ENCODE assay signal across 18 cellular contexts in the genomic region with DNA sequence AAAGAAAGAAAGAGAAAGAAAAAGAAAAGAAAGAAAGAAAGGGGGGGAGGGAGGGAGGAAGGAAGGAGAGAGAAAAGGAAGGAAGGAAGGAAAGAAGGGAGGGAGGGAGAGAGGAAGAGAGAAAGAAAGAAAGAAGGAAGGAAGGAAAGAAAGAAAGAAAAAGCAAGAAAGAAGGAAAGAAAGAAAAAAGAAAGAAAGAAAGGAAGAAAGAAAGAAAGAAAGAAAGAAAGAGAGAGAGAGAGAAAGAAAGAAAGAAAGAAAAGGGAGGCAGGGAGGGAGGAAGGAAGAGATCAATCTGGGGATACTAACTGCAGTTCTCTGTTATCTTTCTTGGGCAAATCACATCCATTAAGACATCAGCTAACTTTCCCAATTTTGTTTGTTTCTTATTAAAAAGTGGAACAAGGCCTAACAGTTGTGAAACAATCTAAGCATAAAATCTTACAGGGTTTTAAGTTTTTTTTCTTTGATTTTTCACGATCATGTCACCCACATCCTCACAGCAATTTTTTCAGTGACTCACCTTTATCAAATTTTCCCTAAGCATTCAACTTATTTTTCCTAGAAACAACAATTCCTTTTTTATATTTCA. TPM values are rescaled to one million over a fixed set of nuclear protein-coding genes. Genes with fewer than 3 reads are reported as not detected.
DNase-seq lines count a peak whose midpoint lies in the region.
"Had no signal": no experiment of that assay in that cellular context is flagged by ENCODE, and none has a peak within 500 bp of the region (broad histone marks: within the 10 kb centered on the region; RNA-seq: fewer than 3 reads in every experiment).

No MANE protein-coding gene starts in this region.

- peak overlapping the region in 1 of 5 donors; percentile 74 for H3K9ac ChIP-seq in subcutaneous abdominal adipose tissue (ENCODE audit: low read length in 5 of 5)

- H3K4me3 ChIP-seq in subcutaneous abdominal adipose tissue (ENCODE audit: low read depth in 1 of 5, low read length in 5 of 5), result no peak overlapping the region
- H3K4me3 ChIP-seq: coronary artery, MG63, right atrium auricular region, thoracic aorta had no signal

- H3K27ac Mint-ChIP-seq in activated naive CD4-positive, alpha-beta T cell treated with anti-CD3 and anti-CD28 coated beads, Interleukin-2, amount 50 U/mL, for 24 hours, result peak overlapping the region; percentile 99
- H3K27ac Mint-ChIP-seq in activated CD4-positive, alpha-beta memory T cell treated with anti-CD3 and anti-CD28 coated beads, Interleukin-2, amount 10 ng/mL, durations not matched to agents 7 days and 5 days, result peak overlapping the region; percentile 56

- no peaks in the 10 kb centered on the region for H3K9me3 ChIP-seq in subcutaneous abdominal adipose tissue (ENCODE audit: control insufficient read depth in 5 of 5, low read length in 5 of 5)
- H3K9me3 ChIP-seq: MG63, right atrium auricular region, thoracic aorta had no signal

- H3K4me1 Mint-ChIP-seq in activated naive CD4-positive, alpha-beta T cell treated with anti-CD3 and anti-CD28 coated beads, Interleukin-2, amount 50 U/mL, for 24 hours, result peaks cover 92% of the 10 kb centered on the region
- H3K4me1 Mint-ChIP-seq in activated CD4-positive, alpha-beta memory T cell treated with anti-CD3 and anti-CD28 coated beads, Interleukin-2, amount 10 ng/mL, durations not matched to agents 7 days and 5 days, result peaks cover 93% of the 10 kb centered on the region

- H3K27me3 Mint-ChIP-seq in activated naive CD4-positive, alpha-beta T cell treated with anti-CD3 and anti-CD28 coated beads, Interleukin-2, amount 50 U/mL, for 24 hours, result no peaks in the 10 kb centered on the region
- H3K27me3 Mint-ChIP-seq in activated CD4-positive, alpha-beta memory T cell treated with anti-CD3 and anti-CD28 coated beads, Interleukin-2, amount 10 ng/mL, durations not matched to agents 7 days and 5 days, result no peaks in the 10 kb centered on the region

- no peak for DNase-seq in activated naive CD4-positive, alpha-beta T cell (lab: John Stamatoyannopoulos, UW)
- DNase-seq in activated CD4-positive, alpha-beta memory T cell treated with anti-CD3 and anti-CD28 coated beads, Interleukin-2, amount 10 ng/mL, durations not matched to agents 7 days and 5 days, result no peak
- DNase-seq in fibroblast of gingiva (ENCODE audit: low read depth) (peak; percentile 48), GF-D8 (lab: John Stamatoyannopoulos, UW) (no peak), NCI-H446 (lab: John Stamatoyannopoulos, UW) (no peak), ecto neural progenitor cell (ENCODE audit: low spot score) (no peak)
- DNase-seq: activated CD4-positive, CD25-positive, alpha-beta regulatory T cell treated with anti-CD3 and anti-CD28 coated beads, Interleukin-2, amount 50 U/mL, for 72 hours; HCEC 1CT; MG63; NCI-H2029 treated with DMSO at 0.1 percent for 48 hours; NCI-H510A treated with DMSO at 0.1 percent for 48 hours; T1000 had no signal

- H3K4me3 Mint-ChIP-seq in activated naive CD4-positive, alpha-beta T cell treated with anti-CD3 and anti-CD28 coated beads, Interleukin-2, amount 50 U/mL, for 24 hours, result peak overlapping the region; percentile 63
- H3K4me3 Mint-ChIP-seq in activated CD4-positive, alpha-beta memory T cell treated with anti-CD3 and anti-CD28 coated beads, Interleukin-2, amount 10 ng/mL, durations not matched to agents 7 days and 5 days, result no peak overlapping the region

- POLR2A ChIA-PET in activated CD4-positive, alpha-beta memory T cell treated with anti-CD3 and anti-CD28 coated beads, Interleukin-2, amount 10 ng/mL, durations not matched to agents 7 days and 5 days (lab: Charles Lee), result interaction anchor here (13.2 kb wide), 1 partner anchor 11 kb away, joined by 157 read pairs; no protein-coding TSS in a partner anchor

- H3K27ac ChIP-seq in subcutaneous abdominal adipose tissue (ENCODE audit: low read depth, low read length), result peak overlapping the region; percentile 58
- H3K27ac ChIP-seq: coronary artery, right atrium auricular region, thoracic aorta had no signal

- H3K36me3 ChIP-seq in subcutaneous abdominal adipose tissue (ENCODE audit: control insufficient read depth in 5 of 5, insufficient read depth in 5 of 5, low read length in 5 of 5), result peaks cover 4 to 53% (median 39%) of the 10 kb centered on the region in 5 donors

- H3K4me1 ChIP-seq in subcutaneous abdominal adipose tissue (ENCODE audit: control insufficient read depth in 5 of 5, insufficient read depth in 5 of 5, low read length in 5 of 5), result peaks cover 6 to 57% (median 44%) of the 10 kb centered on the region in 5 donors

- peaks cover 16% of the 10 kb centered on the region for H3K36me3 Mint-ChIP-seq in activated naive CD4-positive, alpha-beta T cell treated with anti-CD3 and anti-CD28 coated beads, Interleukin-2, amount 50 U/mL, for 24 hours
- peaks cover 78% of the 10 kb centered on the region for H3K36me3 Mint-ChIP-seq in activated CD4-positive, alpha-beta memory T cell treated with anti-CD3 and anti-CD28 coated beads, Interleukin-2, amount 10 ng/mL, durations not matched to agents 7 days and 5 days (ENCODE audit: low read depth)

- no peaks in the 10 kb centered on the region for H3K9me3 Mint-ChIP-seq in activated naive CD4-positive, alpha-beta T cell treated with anti-CD3 and anti-CD28 coated beads, Interleukin-2, amount 50 U/mL, for 24 hours
- H3K9me3 Mint-ChIP-seq in activated CD4-positive, alpha-beta memory T cell treated with anti-CD3 and anti-CD28 coated beads, Interleukin-2, amount 10 ng/mL, durations not matched to agents 7 days and 5 days, result no peaks in the 10 kb centered on the region

- H3K27me3 ChIP-seq in subcutaneous abdominal adipose tissue (ENCODE audit: control insufficient read depth in 5 of 5, insufficient read depth in 4 of 5, low read length in 5 of 5), result no peaks in the 10 kb centered on the region
- H3K27me3 ChIP-seq: MG63, right atrium auricular region had no signal

- CTCF ChIA-PET in activated CD4-positive, alpha-beta memory T cell treated with anti-CD3 and anti-CD28 coated beads, Interleukin-2, amount 10 ng/mL, durations not matched to agents 7 days and 5 days (lab: Charles Lee), result interaction anchor here (1.2 to 1.5 kb wide), 3 partner anchors 11 to 68 kb away, joined by 4 to 6 read pairs (median 5); no protein-coding TSS in a partner anchor

RNA-seq across cellular contexts. Expression of gene TBC1D2B, which starts 36.8 kb away (rescaled TPM):
- 100 to 1,000 TPM in 1 of 2 experiments, 10 to 100 TPM in 1; 97.1 to 101 TPM for total RNA-seq in activated CD4-positive, alpha-beta memory T cell treated with anti-CD3 and anti-CD28 coated beads, Interleukin-2, amount 10 ng/mL, durations not matched to agents 7 days and 5 days

RNA-seq across cellular contexts. Expression of gene SH2D7, which starts 51.6 kb away (rescaled TPM):
- not detected for total RNA-seq in activated CD4-positive, alpha-beta memory T cell treated with anti-CD3 and anti-CD28 coated beads, Interleukin-2, amount 10 ng/mL, durations not matched to agents 7 days and 5 days
- total RNA-seq: esophagus mucosa, right atrium auricular region, thoracic aorta had no signal
